Comparison of ENCODE assay signal across 11 cellular contexts in genomic region chr11:62505784-62506145, GRCh38. TPM values are rescaled to one million over a fixed set of nuclear protein-coding genes. Genes with fewer than 3 reads are reported as not detected.
DNase-seq lines count a peak whose midpoint lies in the region; ATAC-seq, FAIRE-seq and TF ChIP-seq lines count a peak whose summit lies in the region.
"Had no signal": no experiment of that assay in that cellular context is flagged by ENCODE, and none has a peak within 500 bp of the region (broad histone marks: within the 10 kb centered on the region; RNA-seq: fewer than 3 reads in every experiment).

No MANE protein-coding gene starts in this region.

- H3K9ac ChIP-seq in iPS-18a (ENCODE audit: low read length) (no peak overlapping the region), HepG2 (ENCODE audit: insufficient read depth, low read depth, low read length) (no peak overlapping the region)

- H2AFZ ChIP-seq in HepG2 (ENCODE audit: low read length), result no peak overlapping the region

- no peak overlapping the region for H3K4me2 ChIP-seq in HepG2 (ENCODE audit: low read depth, low read length)

- H3K27me3 ChIP-seq in H7 (ENCODE audit: control insufficient read depth, insufficient read depth, low read length), result peaks cover 8% of the 10 kb centered on the region
- H3K27me3 ChIP-seq in iPS-18a (ENCODE audit: control insufficient read depth, insufficient read depth, low read length), result peaks cover 13% of the 10 kb centered on the region
- H3K27me3 ChIP-seq in HepG2 (ENCODE audit: control insufficient read depth in 1 of 2, insufficient read depth in 2 of 2, low read length in 2 of 2), result peaks cover 5 to 29% of the 10 kb centered on the region in 2 experiments; a peak in 4 of 5 replicates

- H3K27me3 Mint-ChIP-seq in activated naive CD8-positive, alpha-beta T cell treated with anti-CD3 and anti-CD28 coated beads for 36 hours, result peaks cover 41% of the 10 kb centered on the region

- WGBS in HepG2 (ENCODE audit: low lambda C conversion rate), result 60% methylated on average over 15 of the region's 15 CpGs

- H3K9me3 ChIP-seq in iPS-18a (ENCODE audit: control insufficient read depth, low read depth, low read length) (no peaks in the 10 kb centered on the region), HepG2 (ENCODE audit: low read length) (no peaks in the 10 kb centered on the region)

- H3K4me3 Mint-ChIP-seq in activated naive CD8-positive, alpha-beta T cell treated with anti-CD3 and anti-CD28 coated beads for 36 hours, result no peak overlapping the region

- H3K9me3 Mint-ChIP-seq in activated naive CD8-positive, alpha-beta T cell treated with anti-CD3 and anti-CD28 coated beads for 36 hours, result no peaks in the 10 kb centered on the region

- no peaks in the 10 kb centered on the region for H3K36me3 ChIP-seq in H7 (replicated peaks; ENCODE audit: control insufficient read depth, insufficient read depth, low read length)
- H3K36me3 ChIP-seq in iPS-18a (ENCODE audit: control insufficient read depth, low read depth, low read length), result no peaks in the 10 kb centered on the region
- no peaks in the 10 kb centered on the region for H3K36me3 ChIP-seq in HepG2 (replicated peaks in 1 of 2; ENCODE audit: control insufficient read depth in 1 of 2, insufficient read depth in 2 of 2, low read length in 2 of 2)

- no peaks in the 10 kb centered on the region for H3K79me2 ChIP-seq in HepG2 (ENCODE audit: insufficient read depth, low read length)

- no peaks in the 10 kb centered on the region for H3K36me3 Mint-ChIP-seq in activated naive CD8-positive, alpha-beta T cell treated with anti-CD3 and anti-CD28 coated beads for 36 hours

- H3K4me1 ChIP-seq in iPS-18a (ENCODE audit: control insufficient read depth, low read depth, low read length) (peaks cover 23% of the 10 kb centered on the region), HepG2 (ENCODE audit: insufficient read depth, low read length) (peaks cover 96% of the 10 kb centered on the region)

- H3K4me1 Mint-ChIP-seq in activated naive CD8-positive, alpha-beta T cell treated with anti-CD3 and anti-CD28 coated beads for 36 hours, result peaks cover 5% of the 10 kb centered on the region

- CTCF ChIA-PET in HepG2 (lab: Yijun Ruan, JAX; ENCODE audit: low intra/inter-chr PET ratio, low total read pairs), result no interaction called here

- no peak for TF ChIP-seq EP300 in HepG2 (IDR thresholded peaks at IDR 0.05; ENCODE audit: low read depth in 2 of 2, low read length in 2 of 2)
- no peak for TF ChIP-seq EP300 in HepG2 (CRISPR knock-in tag; IDR thresholded peaks at IDR 0.05; ENCODE audit: borderline replicate concordance)

- DNase-seq in H7, result no peak
- no peak for DNase-seq in coronary artery (ENCODE audit: low spot score)
- DNase-seq in sciatic nerve (ENCODE audit: low spot score), result no peak
- DNase-seq in GM13976 (ENCODE audit: low spot score), result no peak
- no peak for DNase-seq in activated naive CD8-positive, alpha-beta T cell treated with anti-CD3 and anti-CD28 coated beads for 36 hours
- no peak for DNase-seq in HepG2 (ENCODE audit: low spot score)
- DNase-seq: amniotic stem cell, NCI-H1048, NCI-H510A treated with DMSO at 0.1 percent for 48 hours had no signal

- peak overlapping the region; percentile 31 for H3K4me3 ChIP-seq in H7 (ENCODE audit: insufficient read depth, low read depth, low read length)
- peak overlapping the region; percentile 68 for H3K4me3 ChIP-seq in coronary artery
- H3K4me3 ChIP-seq in iPS-18a (ENCODE audit: low read length), result peak overlapping the region; percentile 43
- peak overlapping the region in 1 of 3 experiments; percentile 32; a peak in 1 of 6 replicates for H3K4me3 ChIP-seq in HepG2 (replicated peaks in 1 of 3; ENCODE audit: insufficient read depth in 1 of 3, low read depth in 2 of 3, low read length in 3 of 3)

- TF ChIP-seq POLR2A in HepG2 (IDR thresholded peaks at IDR 0.05; ENCODE audit: insufficient read depth in 1 of 2, low read depth in 2 of 2, low read length in 2 of 2), result no peak

- no peak for FAIRE-seq in HepG2 (lab: Jason Lieb, UNC)

- POLR2A ChIA-PET in HepG2 (lab: Yijun Ruan, JAX), result interaction anchor here (0.6 to 1.5 kb wide), 4 partner anchors 9 to 248 kb away, joined by 3 to 5 read pairs (median 3); no protein-coding TSS in a partner anchor

- H3K27ac Mint-ChIP-seq in activated naive CD8-positive, alpha-beta T cell treated with anti-CD3 and anti-CD28 coated beads for 36 hours, result no peak overlapping the region

- TF ChIP-seq CTCF in coronary artery (IDR thresholded peaks at IDR 0.05) (no peak), GM13976 (IDR thresholded peaks at IDR 0.05; ENCODE audit: borderline replicate concordance, control extremely low read depth, extremely low read depth, insufficient read depth, missing control alignments) (no peak), HepG2 (CRISPR knock-in tag; IDR thresholded peaks at IDR 0.05) (no peak)

- ATAC-seq in sciatic nerve (peak; percentile 9), HepG2 (no peak)
- ATAC-seq in activated CD4-positive, CD25-positive, alpha-beta regulatory T cell treated with anti-CD3 and anti-CD28 coated beads, Interleukin-2, amount 50 U/mL, for 24 hours, result no peak

- no peak for TF ChIP-seq RAD21 in HepG2 (CRISPR knock-in tag; IDR thresholded peaks at IDR 0.05)

- H4K20me1 ChIP-seq in HepG2 (ENCODE audit: insufficient read depth, low read length), result no peaks in the 10 kb centered on the region

- in situ Hi-C loops in GM13976 (cut with MboI; ENCODE audit: low sequenced_read_pairs, unreplicated experiment) (no loop called here), HepG2 (cut with HindIII; ENCODE audit: extremely low pct_ligation_motif_present, low pct_unique_long_range_greater_than_20kb) (loop anchor here (5.0 kb wide), 1 partner anchor 37 kb away; no protein-coding TSS in a partner anchor)

- peak overlapping the region in 1 of 2 donors; percentile 66 for H3K27ac ChIP-seq in coronary artery
- H3K27ac ChIP-seq in iPS-18a (ENCODE audit: low read length), result no peak overlapping the region
- no peak overlapping the region for H3K27ac ChIP-seq in HepG2 (ENCODE audit: extremely low read length, insufficient read depth, low read length)

- no TSS peak for BruUV-seq in HepG2 (replicated peaks; lab: Mats Ljungman, UMichigan)

- intact Hi-C loops in sciatic nerve (cut with DNase I), result loop anchor here (10.0 kb wide), 1 partner anchor 49 kb away; no protein-coding TSS in a partner anchor
- intact Hi-C loops in HepG2 (cut with micrococcal nuclease; ENCODE audit: unreplicated experiment), result no loop called here

TF ChIP-seq in HepG2, 621 proteins besides CTCF, POLR2A, EP300 and RAD21:
- TF ChIP-seq HOXD1 (CRISPR knock-in tag; IDR thresholded peaks at IDR 0.05) (no peak), ZNF317 (CRISPR knock-in tag; IDR thresholded peaks at IDR 0.05) (no peak), CBX5 (CRISPR knock-in tag; IDR thresholded peaks at IDR 0.05; ENCODE audit: borderline replicate concordance) (no peak), MXD1 (CRISPR knock-in tag; IDR thresholded peaks at IDR 0.05) (no peak), ZKSCAN5 (CRISPR knock-in tag; IDR thresholded peaks at IDR 0.05) (no peak), ZNF841 (CRISPR knock-in tag; IDR thresholded peaks at IDR 0.05; ENCODE audit: borderline replicate concordance) (no peak)
TF ChIP-seq in HepG2: peak in this region for 0.

RNA-seq across cellular contexts. Expression of gene AHNAK, which starts 40.8 kb away (rescaled TPM):
- 8.3 and 11.2 TPM in 2 replicates for total RNA-seq in H7 (2014; rRNA removed; shearing (Covaris generic))
- 2,773 TPM for total RNA-seq in sciatic nerve
- 10 to 100 TPM; 12.3 to 12.5 TPM for total RNA-seq in activated naive CD8-positive, alpha-beta T cell treated with anti-CD3 and anti-CD28 coated beads for 36 hours
- 25.0 and 40.6 TPM in 2 replicates for total RNA-seq in HepG2 (2016; rRNA removed; fragmentation: Illumina TruSeq; extraction: Trizol)
- total RNA-seq in HepG2 (2016; cell fraction: cytosol; rRNA removed; fragmentation: Illumina TruSeq; extraction: Trizol; ENCODE audit: low read depth), result 2.9 and 3.7 TPM in 2 replicates
- total RNA-seq in HepG2 (2016; cell fraction: insoluble cytoplasmic fraction; rRNA removed; fragmentation: Illumina TruSeq; extraction: Trizol), result 23.2 and 34.7 TPM in 2 replicates
- total RNA-seq in HepG2 (2016; cell fraction: membrane; rRNA removed; fragmentation: Illumina TruSeq; extraction: Trizol), result 6.6 and 7.4 TPM in 2 replicates
- 76.4 and 80.4 TPM in 2 replicates for total RNA-seq in HepG2 (2016; cell fraction: nucleus; rRNA removed; fragmentation: Illumina TruSeq; extraction: Trizol)
- polyA plus RNA-seq in HepG2 (2011; rRNA removed), result 22.8 and 23.4 TPM in 2 replicates
- 14.7 and 20.1 TPM in 2 replicates for polyA plus RNA-seq in HepG2 (2011; cell fraction: cytosol; rRNA removed)
- polyA plus RNA-seq in HepG2 (2011; cell fraction: nucleus; rRNA removed), result 57.1 and 57.5 TPM in 2 replicates
- polyA plus RNA-seq in HepG2 (2012), result 55.5 and 61.9 TPM in 2 replicates
- 0.98 and 1.1 TPM in 2 replicates for polyA plus RNA-seq in HepG2 (2016; cell fraction: cytosol; fragmentation: Illumina TruSeq; extraction: Trizol; ENCODE audit: low read depth)
- polyA plus RNA-seq in HepG2 (2016; cell fraction: insoluble cytoplasmic fraction; fragmentation: Illumina TruSeq; extraction: Trizol; ENCODE audit: low read depth), result 11.6 and 12.9 TPM in 2 replicates
- polyA plus RNA-seq in HepG2 (2016; cell fraction: membrane; fragmentation: Illumina TruSeq; extraction: Trizol; ENCODE audit: low read depth), result 2.0 and 2.1 TPM in 2 replicates
- 33.5 and 38.4 TPM in 2 replicates for polyA plus RNA-seq in HepG2 (2016; cell fraction: nucleus; fragmentation: Illumina TruSeq; extraction: Trizol; ENCODE audit: insufficient read depth, low read depth)
- 99.6 and 234 TPM in 2 replicates for polyA minus RNA-seq in HepG2 (2011; rRNA and poly(A)+ RNA removed; ENCODE audit: low replicate concordance)
- polyA minus RNA-seq in HepG2 (2011; cell fraction: cytosol; rRNA and poly(A)+ RNA removed), result 122 and 157 TPM in 2 replicates
- polyA minus RNA-seq in HepG2 (2011; cell fraction: nucleus; rRNA and poly(A)+ RNA removed), result 192 and 213 TPM in 2 replicates

Comparison
In these comparisons a context has a peak if more than half of its experiments do, and no peak if none do; other contexts are left out.
1. RNA of gene AHNAK, which starts 40.8 kb away (total RNA-seq): 2,773 TPM in sciatic nerve (single experiment); 2.9 to 80.4 TPM in HepG2, 12.3 to 12.5 TPM in activated naive CD8-positive, alpha-beta T cell treated with anti-CD3 and anti-CD28 coated beads for 36 hours and 8.3 to 11.2 TPM in H7; every median in the first group is over 10 times any median in the second.